ENCODE assay signal across 11 cellular contexts in genomic region chr3:41710646-41711388, GRCh38.
A peak's percentile ranks its signal among the peaks of the same experiment; 100 is the strongest.
DNase-seq lines count a peak whose midpoint lies in the region; ATAC-seq and TF ChIP-seq lines count a peak whose summit lies in the region.
"Had no signal": no experiment of that assay in that cellular context is flagged by ENCODE, and none has a peak within 500 bp of the region (broad histone marks: within the 10 kb centered on the region; RNA-seq: fewer than 3 reads in every experiment).

No MANE protein-coding gene starts in this region.

- intact Hi-C loops in upper lobe of right lung (cut with DNase I), result no loop called here

- no peak for TF ChIP-seq CTCF in upper lobe of right lung (IDR thresholded peaks at IDR 0.05)

- H3K4me1 ChIP-seq in upper lobe of right lung, result no peaks in the 10 kb centered on the region

- no peaks in the 10 kb centered on the region for H3K9me3 ChIP-seq in upper lobe of right lung

- ATAC-seq in upper lobe of right lung, result peak; percentile 48
- ATAC-seq in GM19328 (IDR thresholded peaks at IDR 0.05; ENCODE audit: unreplicated experiment), result no peak
- no peak for ATAC-seq in HG03095 (IDR thresholded peaks at IDR 0.05; ENCODE audit: unreplicated experiment)
- ATAC-seq: left cardiac atrium, right cardiac atrium had no signal

- H3K4me3 ChIP-seq in upper lobe of right lung, result no peak overlapping the region

- H3K27me3 ChIP-seq in upper lobe of right lung, result no peaks in the 10 kb centered on the region

- H3K36me3 ChIP-seq in upper lobe of right lung, result no peaks in the 10 kb centered on the region

- no peak overlapping the region for H3K27ac ChIP-seq in upper lobe of right lung

- DNase-seq in HK-2 (ENCODE audit: unreplicated experiment) (peak; percentile 65), amniotic stem cell (lab: John Stamatoyannopoulos, UW) (peak; percentile 22), iPS-NIHi7 (ENCODE audit: extremely low spot score) (peak; percentile 53), upper lobe of right lung (no peak), cerebellar cortex (ENCODE audit: low spot score) (no peak)
- DNase-seq: GDM1; left cardiac atrium; right cardiac atrium; stimulated activated CD8-positive, alpha-beta memory T cell treated with anti-CD3 and anti-CD28 coated beads, Interleukin-4, amount 100 ng/mL, for 48 hours had no signal

Comparison
In these comparisons a context has a peak if more than half of its experiments do, and no peak if none do; other contexts are left out.
1. DNase-seq: peak in HK-2 (single experiment), amniotic stem cell (single experiment) and iPS-NIHi7 (single experiment); none in upper lobe of right lung (single experiment) and cerebellar cortex (single experiment).